In genomic region chr10:133453516-133454203, GRCh38 we compare ENCODE assay signal across 1 cellular context.
TF ChIP-seq lines count a peak whose summit lies in the region.

SCART1 (plus strand) TSS chr10:133453945; CDS start chr10:133453998, 53 bp downstream.

TF ChIP-seq in GM12878, 131 proteins besides CTCF, POLR2A, EP300 and RAD21:
- TF ChIP-seq POLR2AphosphoS2 (IDR thresholded peaks at IDR 0.05; ENCODE audit: low read depth, low read length), result no peak
- TF ChIP-seq SIX5 (IDR thresholded peaks at IDR 0.05; ENCODE audit: low read depth, low read length, severe bottlenecking), result no peak
- no peak for TF ChIP-seq FOXK2 (IDR thresholded peaks at IDR 0.05)
TF ChIP-seq in GM12878: peak in this region for 0.
